28 cellular contexts compared by ENCODE assay signal in the genomic region with DNA sequence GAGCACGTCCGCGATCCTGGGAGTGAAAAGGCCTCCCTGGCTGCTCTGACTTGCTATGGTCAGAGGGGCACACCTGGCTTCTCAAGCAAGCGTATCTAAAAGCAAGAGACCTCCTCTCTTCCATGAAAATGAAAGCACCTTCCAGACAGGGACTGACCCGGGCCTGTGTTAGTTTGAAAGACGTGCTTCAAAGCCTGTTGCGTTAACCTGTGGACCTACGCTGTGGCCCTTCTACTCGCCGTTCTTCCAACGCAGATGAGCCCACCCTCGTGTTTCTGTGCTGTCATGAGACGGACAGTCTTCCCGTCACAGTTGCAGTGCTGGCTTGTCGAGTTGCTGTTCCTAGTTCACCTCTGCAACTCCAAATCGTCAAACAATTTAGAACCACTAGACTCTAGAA.
"Had no signal": no experiment of that assay in that cellular context is flagged by ENCODE, and none has a peak within 500 bp of the region (broad histone marks: within the 10 kb centered on the region; RNA-seq: fewer than 3 reads in every experiment).

No MANE protein-coding gene starts in this region.

- H3K9ac ChIP-seq: parathyroid adenoma, SK-N-SH had no signal

- H3K4me1 ChIP-seq: colonic mucosa, gastrocnemius medialis, parathyroid adenoma, psoas muscle, uterus had no signal

- H3K4me2 ChIP-seq: SK-N-SH had no signal

- H3K27ac Mint-ChIP-seq: activated CD4-positive, alpha-beta memory T cell treated with anti-CD3 and anti-CD28 coated beads for 36 hours; activated CD4-positive, alpha-beta T cell treated with anti-CD3 and anti-CD28 coated beads, Interleukin-2, amount 10 ng/mL, durations not matched to agents 24 days and 14 days; activated naive CD4-positive, alpha-beta T cell treated with anti-CD3 and anti-CD28 coated beads, Interleukin-2, amount 50 U/mL, for 72 hours; activated T-helper 17 cell treated with anti-CD3 and anti-CD28 coated beads, Interleukin-2, amount 50 U/mL, for 72 hours; mesothelial cell of epicardium; naive thymus-derived CD4-positive, alpha-beta T cell; T-helper 1 cell treated with Interleukin-12 subunit alpha and Interleukin-12 subunit beta and Interleukin-4 antibody, amounts not matched to agents 30 μg/mL and 1 μg/mL, for 36 hours; type B pancreatic cell had no signal

- H3K27me3 ChIP-seq: colonic mucosa, gastrocnemius medialis, spleen, uterus had no signal

- H3K27me3 Mint-ChIP-seq: activated CD4-positive, alpha-beta memory T cell treated with anti-CD3 and anti-CD28 coated beads for 36 hours; activated CD4-positive, alpha-beta T cell treated with anti-CD3 and anti-CD28 coated beads, Interleukin-2, amount 10 ng/mL, durations not matched to agents 24 days and 14 days; activated T-helper 17 cell treated with anti-CD3 and anti-CD28 coated beads, Interleukin-2, amount 50 U/mL, for 72 hours; naive thymus-derived CD4-positive, alpha-beta T cell; type B pancreatic cell had no signal

- H3K36me3 ChIP-seq: colonic mucosa, gastrocnemius medialis, spleen, thoracic aorta, uterus had no signal

- H3K4me1 Mint-ChIP-seq: activated CD4-positive, alpha-beta T cell treated with anti-CD3 and anti-CD28 coated beads, Interleukin-2, amount 10 ng/mL, durations not matched to agents 24 days and 14 days; activated T-helper 17 cell treated with anti-CD3 and anti-CD28 coated beads, Interleukin-2, amount 50 U/mL, for 72 hours; naive thymus-derived CD4-positive, alpha-beta T cell had no signal

- H3K36me3 Mint-ChIP-seq: activated CD4-positive, alpha-beta memory T cell treated with anti-CD3 and anti-CD28 coated beads for 36 hours; activated naive CD4-positive, alpha-beta T cell treated with anti-CD3 and anti-CD28 coated beads, Interleukin-2, amount 50 U/mL, for 72 hours; mesothelial cell of epicardium; naive thymus-derived CD4-positive, alpha-beta T cell; type B pancreatic cell had no signal

- DNase-seq: activated CD4-positive, alpha-beta memory T cell treated with anti-CD3 and anti-CD28 coated beads for 36 hours; activated CD4-positive, alpha-beta T cell treated with anti-CD3 and anti-CD28 coated beads, Interleukin-2, amount 10 ng/mL, durations not matched to agents 24 days and 14 days; activated naive CD4-positive, alpha-beta T cell; activated T-cell treated with anti-CD3 and anti-CD28 coated beads for 4 hours; colonic mucosa; effector memory CD4-positive, alpha-beta T cell; gastrocnemius medialis; hippocampal formation; left cardiac atrium; mammary epithelial cell; naive thymus-derived CD4-positive, alpha-beta T cell; nucleus accumbens; psoas muscle; SK-N-SH; spleen; stimulated activated naive CD8-positive, alpha-beta T cell treated with anti-CD3 and anti-CD28 coated beads, Interleukin-15, Interleukin-2, amounts not matched to agents 100 U/mL and 50 U/mL, for 24 hours; SW 1271; T-helper 9 cell; uterus had no signal

- H3K27ac ChIP-seq: colonic mucosa, gastrocnemius medialis, parathyroid adenoma, psoas muscle, spleen, thoracic aorta, uterus, VCaP had no signal

- H3K9me3 ChIP-seq: colonic mucosa, gastrocnemius medialis, psoas muscle, SK-N-SH, spleen, thoracic aorta, uterus had no signal

- H3K4me3 ChIP-seq: colonic mucosa, gastrocnemius medialis, psoas muscle, spleen, thoracic aorta, uterus had no signal

- H3K4me3 Mint-ChIP-seq: activated CD4-positive, alpha-beta memory T cell treated with anti-CD3 and anti-CD28 coated beads for 36 hours; activated CD4-positive, alpha-beta T cell treated with anti-CD3 and anti-CD28 coated beads, Interleukin-2, amount 10 ng/mL, durations not matched to agents 24 days and 14 days; activated T-helper 17 cell treated with anti-CD3 and anti-CD28 coated beads, Interleukin-2, amount 50 U/mL, for 72 hours; mesothelial cell of epicardium; naive thymus-derived CD4-positive, alpha-beta T cell; T-helper 1 cell treated with Interleukin-12 subunit alpha and Interleukin-12 subunit beta and Interleukin-4 antibody, amounts not matched to agents 30 μg/mL and 1 μg/mL, for 36 hours; type B pancreatic cell had no signal

- ATAC-seq: activated CD4-positive, CD25-positive, alpha-beta regulatory T cell treated with anti-CD3 and anti-CD28 coated beads, Interleukin-2, amount 50 U/mL, for 24 hours; activated naive CD4-positive, alpha-beta T cell treated with anti-CD3 and anti-CD28 coated beads, Interleukin-2, amount 50 U/mL, for 72 hours; activated T-helper 17 cell treated with anti-CD3 and anti-CD28 coated beads, Interleukin-2, amount 50 U/mL, for 72 hours; gastrocnemius medialis; left cardiac atrium; naive thymus-derived CD4-positive, alpha-beta T cell; psoas muscle; stimulated activated naive CD8-positive, alpha-beta T cell treated with anti-CD3 and anti-CD28 coated beads, Interleukin-15, Interleukin-2, amounts not matched to agents 100 U/mL and 50 U/mL, for 24 hours had no signal

- H3K9me3 Mint-ChIP-seq: activated CD4-positive, alpha-beta memory T cell treated with anti-CD3 and anti-CD28 coated beads for 36 hours; activated CD4-positive, alpha-beta T cell treated with anti-CD3 and anti-CD28 coated beads, Interleukin-2, amount 10 ng/mL, durations not matched to agents 24 days and 14 days; activated naive CD4-positive, alpha-beta T cell treated with anti-CD3 and anti-CD28 coated beads, Interleukin-2, amount 50 U/mL, for 72 hours; activated T-helper 17 cell treated with anti-CD3 and anti-CD28 coated beads, Interleukin-2, amount 50 U/mL, for 72 hours; mesothelial cell of epicardium; naive thymus-derived CD4-positive, alpha-beta T cell; T-helper 1 cell treated with Interleukin-12 subunit alpha and Interleukin-12 subunit beta and Interleukin-4 antibody, amounts not matched to agents 30 μg/mL and 1 μg/mL, for 36 hours; type B pancreatic cell had no signal
